1 cellular context compared by ENCODE assay signal in genomic region chr6:117481926-117482239, GRCh38.
TF ChIP-seq lines count a peak whose summit lies in the region.

No MANE protein-coding gene starts in this region.

TF ChIP-seq in HepG2, 621 proteins besides CTCF, POLR2A, EP300 and RAD21 (continued from another document):
- TF ChIP-seq, protein P1, sequence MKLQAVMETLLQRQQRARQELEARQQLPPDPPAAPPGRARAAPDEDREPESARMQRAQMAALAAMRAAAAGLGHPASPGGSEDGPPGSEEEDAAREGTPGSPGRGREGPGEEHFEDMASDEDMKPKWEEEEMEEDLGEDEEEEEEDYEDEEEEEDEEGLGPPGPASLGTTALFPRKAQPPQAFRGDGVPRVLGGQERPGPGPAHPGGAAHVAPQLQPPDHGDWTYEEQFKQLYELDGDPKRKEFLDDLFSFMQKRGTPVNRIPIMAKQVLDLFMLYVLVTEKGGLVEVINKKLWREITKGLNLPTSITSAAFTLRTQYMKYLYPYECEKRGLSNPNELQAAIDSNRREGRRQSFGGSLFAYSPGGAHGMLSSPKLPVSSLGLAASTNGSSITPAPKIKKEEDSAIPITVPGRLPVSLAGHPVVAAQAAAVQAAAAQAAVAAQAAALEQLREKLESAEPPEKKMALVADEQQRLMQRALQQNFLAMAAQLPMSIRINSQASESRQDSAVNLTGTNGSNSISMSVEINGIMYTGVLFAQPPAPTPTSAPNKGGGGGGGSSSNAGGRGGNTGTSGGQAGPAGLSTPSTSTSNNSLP (IDR thresholded peaks at IDR 0.05; ENCODE audit: low read depth, low read length): no peak
- TF ChIP-seq ZFX (CRISPR knock-in tag; IDR thresholded peaks at IDR 0.05; ENCODE audit: low read depth) (peak; percentile 24; the same call in 1 of the 2 replicates), FIP1L1 (IDR thresholded peaks at IDR 0.05; ENCODE audit: borderline replicate concordance, insufficient read depth, low read depth, low read length) (no peak), CEBPZ (IDR thresholded peaks at IDR 0.05; ENCODE audit: low read length) (no peak), ZNF598 (CRISPR knock-in tag; IDR thresholded peaks at IDR 0.05; ENCODE audit: borderline replicate concordance) (0 out of 2 replicates have a peak, but pooled peaks have one; percentile 49), NFIB (CRISPR knock-in tag; IDR thresholded peaks at IDR 0.05; ENCODE audit: borderline replicate concordance) (0 out of 2 replicates have a peak, but pooled peaks have one; percentile 18), TCF7 (IDR thresholded peaks at IDR 0.05; ENCODE audit: low read depth) (0 out of 2 replicates have a peak, but pooled peaks have one; percentile 3), MBD4 (IDR thresholded peaks at IDR 0.05; ENCODE audit: borderline replicate concordance, low read length) (no peak), MAFK (conservative IDR thresholded peaks at IDR 0.05 in 1 of 2, IDR thresholded peaks at IDR 0.05 in 1 of 2; ENCODE audit: low read length in 2 of 2) (0 out of 4 replicates have a peak, but pooled peaks of 1 of the 2 experiments have one; percentile 2), ZNF639 (CRISPR knock-in tag; conservative IDR thresholded peaks at IDR 0.05) (no peak), ERF (CRISPR knock-in tag; IDR thresholded peaks at IDR 0.05) (no peak), NFATC3 (CRISPR knock-in tag; IDR thresholded peaks at IDR 0.05) (0 out of 2 replicates have a peak, but pooled peaks have one; percentile 3), GMEB1 (CRISPR knock-in tag; IDR thresholded peaks at IDR 0.05; ENCODE audit: borderline replicate concordance) (0 out of 2 replicates have a peak, but pooled peaks have one; percentile 7), NAIF1 (CRISPR knock-in tag; IDR thresholded peaks at IDR 0.05; ENCODE audit: borderline replicate concordance) (0 out of 2 replicates have a peak, but pooled peaks have one; percentile 76), ZNF567 (CRISPR knock-in tag; IDR thresholded peaks at IDR 0.05; ENCODE audit: borderline replicate concordance) (no peak), ZFP91 (CRISPR knock-in tag; IDR thresholded peaks at IDR 0.05; ENCODE audit: borderline replicate concordance) (peak; percentile 59; the same call in 1 of the 2 replicates), SMAD9 (CRISPR knock-in tag; IDR thresholded peaks at IDR 0.05) (0 out of 2 replicates have a peak, but pooled peaks have one; percentile 16), HES4 (CRISPR knock-in tag; IDR thresholded peaks at IDR 0.05; ENCODE audit: borderline replicate concordance) (no peak), TBX2 (CRISPR knock-in tag; IDR thresholded peaks at IDR 0.05; ENCODE audit: borderline replicate concordance) (0 out of 2 replicates have a peak, but pooled peaks have one; percentile 1), ZNF850 (CRISPR knock-in tag; conservative IDR thresholded peaks at IDR 0.05) (no peak), ZBTB3 (CRISPR knock-in tag; IDR thresholded peaks at IDR 0.05; ENCODE audit: borderline replicate concordance, low read depth) (0 out of 2 replicates have a peak, but pooled peaks have one; percentile 4), ZNF616 (CRISPR knock-in tag; IDR thresholded peaks at IDR 0.05; ENCODE audit: low read depth) (no peak), NR2F1 (CRISPR knock-in tag; IDR thresholded peaks at IDR 0.05) (0 out of 4 replicates have a peak, but pooled peaks of 1 of the 2 experiments have one; percentile 13), TEAD2 (CRISPR knock-in tag; IDR thresholded peaks at IDR 0.05) (no peak), NFIC (IDR thresholded peaks at IDR 0.05; ENCODE audit: low read length) (0 out of 2 replicates have a peak, but pooled peaks have one; percentile 19), CENPX (CRISPR knock-in tag; IDR thresholded peaks at IDR 0.05) (no peak), SNAI1 (CRISPR knock-in tag; IDR thresholded peaks at IDR 0.05; ENCODE audit: borderline replicate concordance) (peak; percentile 39; the same call in 1 of the 2 replicates)
- TF ChIP-seq, protein P2, sequence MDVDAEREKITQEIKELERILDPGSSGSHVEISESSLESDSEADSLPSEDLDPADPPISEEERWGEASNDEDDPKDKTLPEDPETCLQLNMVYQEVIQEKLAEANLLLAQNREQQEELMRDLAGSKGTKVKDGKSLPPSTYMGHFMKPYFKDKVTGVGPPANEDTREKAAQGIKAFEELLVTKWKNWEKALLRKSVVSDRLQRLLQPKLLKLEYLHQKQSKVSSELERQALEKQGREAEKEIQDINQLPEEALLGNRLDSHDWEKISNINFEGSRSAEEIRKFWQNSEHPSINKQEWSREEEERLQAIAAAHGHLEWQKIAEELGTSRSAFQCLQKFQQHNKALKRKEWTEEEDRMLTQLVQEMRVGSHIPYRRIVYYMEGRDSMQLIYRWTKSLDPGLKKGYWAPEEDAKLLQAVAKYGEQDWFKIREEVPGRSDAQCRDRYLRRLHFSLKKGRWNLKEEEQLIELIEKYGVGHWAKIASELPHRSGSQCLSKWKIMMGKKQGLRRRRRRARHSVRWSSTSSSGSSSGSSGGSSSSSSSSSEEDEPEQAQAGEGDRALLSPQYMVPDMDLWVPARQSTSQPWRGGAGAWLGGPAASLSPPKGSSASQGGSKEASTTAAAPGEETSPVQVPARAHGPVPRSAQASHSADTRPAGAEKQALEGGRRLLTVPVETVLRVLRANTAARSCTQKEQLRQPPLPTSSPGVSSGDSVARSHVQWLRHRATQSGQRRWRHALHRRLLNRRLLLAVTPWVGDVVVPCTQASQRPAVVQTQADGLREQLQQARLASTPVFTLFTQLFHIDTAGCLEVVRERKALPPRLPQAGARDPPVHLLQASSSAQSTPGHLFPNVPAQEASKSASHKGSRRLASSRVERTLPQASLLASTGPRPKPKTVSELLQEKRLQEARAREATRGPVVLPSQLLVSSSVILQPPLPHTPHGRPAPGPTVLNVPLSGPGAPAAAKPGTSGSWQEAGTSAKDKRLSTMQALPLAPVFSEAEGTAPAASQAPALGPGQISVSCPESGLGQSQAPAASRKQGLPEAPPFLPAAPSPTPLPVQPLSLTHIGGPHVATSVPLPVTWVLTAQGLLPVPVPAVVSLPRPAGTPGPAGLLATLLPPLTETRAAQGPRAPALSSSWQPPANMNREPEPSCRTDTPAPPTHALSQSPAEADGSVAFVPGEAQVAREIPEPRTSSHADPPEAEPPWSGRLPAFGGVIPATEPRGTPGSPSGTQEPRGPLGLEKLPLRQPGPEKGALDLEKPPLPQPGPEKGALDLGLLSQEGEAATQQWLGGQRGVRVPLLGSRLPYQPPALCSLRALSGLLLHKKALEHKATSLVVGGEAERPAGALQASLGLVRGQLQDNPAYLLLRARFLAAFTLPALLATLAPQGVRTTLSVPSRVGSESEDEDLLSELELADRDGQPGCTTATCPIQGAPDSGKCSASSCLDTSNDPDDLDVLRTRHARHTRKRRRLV (CRISPR knock-in tag; IDR thresholded peaks at IDR 0.05): no peak
- TF ChIP-seq, protein P3, sequence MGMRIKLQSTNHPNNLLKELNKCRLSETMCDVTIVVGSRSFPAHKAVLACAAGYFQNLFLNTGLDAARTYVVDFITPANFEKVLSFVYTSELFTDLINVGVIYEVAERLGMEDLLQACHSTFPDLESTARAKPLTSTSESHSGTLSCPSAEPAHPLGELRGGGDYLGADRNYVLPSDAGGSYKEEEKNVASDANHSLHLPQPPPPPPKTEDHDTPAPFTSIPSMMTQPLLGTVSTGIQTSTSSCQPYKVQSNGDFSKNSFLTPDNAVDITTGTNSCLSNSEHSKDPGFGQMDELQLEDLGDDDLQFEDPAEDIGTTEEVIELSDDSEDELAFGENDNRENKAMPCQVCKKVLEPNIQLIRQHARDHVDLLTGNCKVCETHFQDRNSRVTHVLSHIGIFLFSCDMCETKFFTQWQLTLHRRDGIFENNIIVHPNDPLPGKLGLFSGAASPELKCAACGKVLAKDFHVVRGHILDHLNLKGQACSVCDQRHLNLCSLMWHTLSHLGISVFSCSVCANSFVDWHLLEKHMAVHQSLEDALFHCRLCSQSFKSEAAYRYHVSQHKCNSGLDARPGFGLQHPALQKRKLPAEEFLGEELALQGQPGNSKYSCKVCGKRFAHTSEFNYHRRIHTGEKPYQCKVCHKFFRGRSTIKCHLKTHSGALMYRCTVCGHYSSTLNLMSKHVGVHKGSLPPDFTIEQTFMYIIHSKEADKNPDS (CRISPR knock-in tag; IDR thresholded peaks at IDR 0.05): no peak
- TF ChIP-seq, protein P4, sequence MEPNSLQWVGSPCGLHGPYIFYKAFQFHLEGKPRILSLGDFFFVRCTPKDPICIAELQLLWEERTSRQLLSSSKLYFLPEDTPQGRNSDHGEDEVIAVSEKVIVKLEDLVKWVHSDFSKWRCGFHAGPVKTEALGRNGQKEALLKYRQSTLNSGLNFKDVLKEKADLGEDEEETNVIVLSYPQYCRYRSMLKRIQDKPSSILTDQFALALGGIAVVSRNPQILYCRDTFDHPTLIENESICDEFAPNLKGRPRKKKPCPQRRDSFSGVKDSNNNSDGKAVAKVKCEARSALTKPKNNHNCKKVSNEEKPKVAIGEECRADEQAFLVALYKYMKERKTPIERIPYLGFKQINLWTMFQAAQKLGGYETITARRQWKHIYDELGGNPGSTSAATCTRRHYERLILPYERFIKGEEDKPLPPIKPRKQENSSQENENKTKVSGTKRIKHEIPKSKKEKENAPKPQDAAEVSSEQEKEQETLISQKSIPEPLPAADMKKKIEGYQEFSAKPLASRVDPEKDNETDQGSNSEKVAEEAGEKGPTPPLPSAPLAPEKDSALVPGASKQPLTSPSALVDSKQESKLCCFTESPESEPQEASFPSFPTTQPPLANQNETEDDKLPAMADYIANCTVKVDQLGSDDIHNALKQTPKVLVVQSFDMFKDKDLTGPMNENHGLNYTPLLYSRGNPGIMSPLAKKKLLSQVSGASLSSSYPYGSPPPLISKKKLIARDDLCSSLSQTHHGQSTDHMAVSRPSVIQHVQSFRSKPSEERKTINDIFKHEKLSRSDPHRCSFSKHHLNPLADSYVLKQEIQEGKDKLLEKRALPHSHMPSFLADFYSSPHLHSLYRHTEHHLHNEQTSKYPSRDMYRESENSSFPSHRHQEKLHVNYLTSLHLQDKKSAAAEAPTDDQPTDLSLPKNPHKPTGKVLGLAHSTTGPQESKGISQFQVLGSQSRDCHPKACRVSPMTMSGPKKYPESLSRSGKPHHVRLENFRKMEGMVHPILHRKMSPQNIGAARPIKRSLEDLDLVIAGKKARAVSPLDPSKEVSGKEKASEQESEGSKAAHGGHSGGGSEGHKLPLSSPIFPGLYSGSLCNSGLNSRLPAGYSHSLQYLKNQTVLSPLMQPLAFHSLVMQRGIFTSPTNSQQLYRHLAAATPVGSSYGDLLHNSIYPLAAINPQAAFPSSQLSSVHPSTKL (CRISPR knock-in tag; IDR thresholded peaks at IDR 0.05): no peak
